Comparison of ENCODE assay signal across 8 cellular contexts in the genomic region with DNA sequence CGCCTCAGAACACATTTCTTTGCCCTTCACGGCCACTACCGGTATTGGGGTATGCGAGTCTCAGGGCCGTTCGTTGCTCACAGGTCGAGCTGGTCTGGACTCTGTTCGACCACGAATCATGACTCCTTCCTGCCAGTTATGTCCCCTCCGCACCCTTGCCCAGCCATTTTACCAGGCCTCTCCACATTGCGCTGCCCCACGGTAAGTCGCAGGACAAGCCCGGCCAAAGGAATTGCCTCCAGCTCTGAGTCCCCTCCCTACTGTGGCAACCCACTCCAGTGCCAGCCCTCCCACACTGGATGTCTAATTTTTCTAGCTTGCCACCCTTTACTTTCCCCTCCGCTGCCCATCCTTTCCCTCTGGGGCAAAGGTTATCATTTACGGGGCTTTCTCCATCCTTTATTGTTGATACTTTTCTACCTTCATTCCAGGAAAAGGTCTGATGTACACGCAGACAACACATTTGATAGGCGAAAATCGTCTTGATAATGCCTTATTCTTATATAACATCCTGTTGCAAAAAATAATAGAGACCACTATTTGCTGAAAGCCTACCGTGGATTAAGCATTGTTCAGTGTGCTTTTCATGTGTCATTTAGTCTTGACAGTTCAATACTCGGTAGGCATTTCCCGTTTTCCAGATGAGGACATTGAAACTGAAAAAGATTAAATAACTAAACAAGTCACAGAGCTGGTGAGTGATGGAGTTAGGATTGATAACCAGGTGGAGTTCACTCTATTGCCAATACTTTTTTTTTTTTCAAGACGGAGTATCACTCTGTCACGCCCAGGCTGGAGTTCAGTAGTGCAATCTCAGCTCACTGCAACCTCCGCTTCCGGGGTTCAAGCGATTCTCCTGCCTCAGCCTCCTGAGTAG. TPM values are rescaled to one million over a fixed set of nuclear protein-coding genes. Genes with fewer than 3 reads are reported as not detected.
DNase-seq lines count a peak whose midpoint lies in the region; ATAC-seq and TF ChIP-seq lines count a peak whose summit lies in the region.

No MANE protein-coding gene starts in this region.

- H3K36me3 Mint-ChIP-seq in activated T-helper 1 cell treated with anti-CD3 and anti-CD28 coated beads, Interleukin-12 subunit alpha, Interleukin-12 subunit beta, Interleukin-2, Interleukin-4 antibody, amounts not matched to agents 30 ng/mL and 10 ng/mL and 1 ng/mL, durations not matched to agents 14 hours and 24 hours and 36 hours (ENCODE audit: low read depth): peaks cover 40% of the 10 kb centered on the region

- ATAC-seq in GM19035 (IDR thresholded peaks at IDR 0.05; ENCODE audit: unreplicated experiment) (peak; percentile 9), HG03571 (IDR thresholded peaks at IDR 0.05; ENCODE audit: unreplicated experiment) (peak; percentile 7), Right ventricle myocardium inferior (peak; percentile 2), HG02588 (IDR thresholded peaks at IDR 0.05; ENCODE audit: unreplicated experiment) (no peak)

- H3K4me3 ChIP-seq in BE2C (ENCODE audit: low read depth, low read length): peak overlapping the region; percentile 93

- DNase-seq in BE2C (no peak), Right ventricle myocardium inferior (ENCODE audit: missing footprints) (peak; percentile 65), posterior cingulate gyrus (peak in 6 of 10 donors; percentile 17 to 87 (median 52)), KG1 (lab: John Stamatoyannopoulos, UW) (no peak)
- no peak for DNase-seq in activated T-helper 1 cell treated with anti-CD3 and anti-CD28 coated beads, Interleukin-12 subunit alpha, Interleukin-12 subunit beta, Interleukin-2, Interleukin-4 antibody, amounts not matched to agents 30 ng/mL and 10 ng/mL and 1 ng/mL, durations not matched to agents 14 hours and 24 hours and 36 hours (ENCODE audit: low spot score)

- intact Hi-C loops in activated T-helper 1 cell treated with anti-CD3 and anti-CD28 coated beads, Interleukin-12 subunit alpha, Interleukin-12 subunit beta, Interleukin-2, Interleukin-4 antibody, amounts not matched to agents 30 ng/mL and 10 ng/mL and 1 ng/mL, durations not matched to agents 14 hours and 24 hours and 36 hours (cut with micrococcal nuclease): loop anchor here (1.0 to 2.0 kb wide), 8 partner anchors 19 to 471 kb away; a partner anchor contains a TSS
- intact Hi-C loops in Right ventricle myocardium inferior (cut with DNase I) (loop anchor here (2.0 to 5.0 kb wide), 2 partner anchors 19 to 40 kb away; a partner anchor contains a TSS), posterior cingulate gyrus (cut with DNase I) (loop anchor here (1.0 to 2.0 kb wide), 3 partner anchors 19 to 53 kb away; a partner anchor contains a TSS)

- H3K4me1 Mint-ChIP-seq in activated T-helper 1 cell treated with anti-CD3 and anti-CD28 coated beads, Interleukin-12 subunit alpha, Interleukin-12 subunit beta, Interleukin-2, Interleukin-4 antibody, amounts not matched to agents 30 ng/mL and 10 ng/mL and 1 ng/mL, durations not matched to agents 14 hours and 24 hours and 36 hours (ENCODE audit: low read depth): peaks cover 27% of the 10 kb centered on the region

- TF ChIP-seq CTCF in BE2C (IDR thresholded peaks at IDR 0.05; ENCODE audit: low read depth, low read length): no peak

- no peaks in the 10 kb centered on the region for H3K9me3 ChIP-seq in BE2C

- H3K4me3 Mint-ChIP-seq in activated T-helper 1 cell treated with anti-CD3 and anti-CD28 coated beads, Interleukin-12 subunit alpha, Interleukin-12 subunit beta, Interleukin-2, Interleukin-4 antibody, amounts not matched to agents 30 ng/mL and 10 ng/mL and 1 ng/mL, durations not matched to agents 14 hours and 24 hours and 36 hours: peak overlapping the region; percentile 96

- H3K36me3 ChIP-seq in BE2C: peaks cover 35% of the 10 kb centered on the region

- no peaks in the 10 kb centered on the region for H3K9me3 Mint-ChIP-seq in activated T-helper 1 cell treated with anti-CD3 and anti-CD28 coated beads, Interleukin-12 subunit alpha, Interleukin-12 subunit beta, Interleukin-2, Interleukin-4 antibody, amounts not matched to agents 30 ng/mL and 10 ng/mL and 1 ng/mL, durations not matched to agents 14 hours and 24 hours and 36 hours

- H3K4me1 ChIP-seq in BE2C: no peaks in the 10 kb centered on the region

- H3K27me3 Mint-ChIP-seq in activated T-helper 1 cell treated with anti-CD3 and anti-CD28 coated beads, Interleukin-12 subunit alpha, Interleukin-12 subunit beta, Interleukin-2, Interleukin-4 antibody, amounts not matched to agents 30 ng/mL and 10 ng/mL and 1 ng/mL, durations not matched to agents 14 hours and 24 hours and 36 hours (ENCODE audit: insufficient read depth): no peaks in the 10 kb centered on the region

- H3K27ac Mint-ChIP-seq in activated T-helper 1 cell treated with anti-CD3 and anti-CD28 coated beads, Interleukin-12 subunit alpha, Interleukin-12 subunit beta, Interleukin-2, Interleukin-4 antibody, amounts not matched to agents 30 ng/mL and 10 ng/mL and 1 ng/mL, durations not matched to agents 14 hours and 24 hours and 36 hours: peak overlapping the region; percentile 96

- no peaks in the 10 kb centered on the region for H3K27me3 ChIP-seq in BE2C

RNA-seq across cellular contexts. Expression of a gene that starts 1.0 kb away (rescaled TPM):
- polyA plus RNA-seq in BE2C (2012; ENCODE audit: insufficient read depth, insufficient read length, low read depth): 364 TPM
- total RNA-seq in activated T-helper 1 cell treated with anti-CD3 and anti-CD28 coated beads, Interleukin-12 subunit alpha, Interleukin-12 subunit beta, Interleukin-2, Interleukin-4 antibody, amounts not matched to agents 30 ng/mL and 10 ng/mL and 1 ng/mL, durations not matched to agents 14 hours and 24 hours and 36 hours: 242 and 243 TPM in 2 replicates
- total RNA-seq in Right ventricle myocardium inferior: 195 TPM

RNA-seq across cellular contexts. Expression of a gene that starts 19.5 kb away (rescaled TPM):
- 30.3 TPM for polyA plus RNA-seq in BE2C (2012; ENCODE audit: insufficient read depth, insufficient read length, low read depth)
- 53.6 and 56.8 TPM in 2 replicates for total RNA-seq in activated T-helper 1 cell treated with anti-CD3 and anti-CD28 coated beads, Interleukin-12 subunit alpha, Interleukin-12 subunit beta, Interleukin-2, Interleukin-4 antibody, amounts not matched to agents 30 ng/mL and 10 ng/mL and 1 ng/mL, durations not matched to agents 14 hours and 24 hours and 36 hours
- 31.5 TPM for total RNA-seq in Right ventricle myocardium inferior

RNA-seq across cellular contexts. Expression of a gene that starts 41.8 kb away (rescaled TPM):
- polyA plus RNA-seq in BE2C (2012; ENCODE audit: insufficient read depth, insufficient read length, low read depth): 39.2 TPM
- total RNA-seq in activated T-helper 1 cell treated with anti-CD3 and anti-CD28 coated beads, Interleukin-12 subunit alpha, Interleukin-12 subunit beta, Interleukin-2, Interleukin-4 antibody, amounts not matched to agents 30 ng/mL and 10 ng/mL and 1 ng/mL, durations not matched to agents 14 hours and 24 hours and 36 hours: 32.8 and 33.1 TPM in 2 replicates
- 8.3 TPM for total RNA-seq in Right ventricle myocardium inferior

RNA-seq across cellular contexts. Expression of a gene that starts 52.5 kb away (rescaled TPM):
- polyA plus RNA-seq in BE2C (2012; ENCODE audit: insufficient read depth, insufficient read length, low read depth): 30.2 TPM
- 47.2 and 50.8 TPM in 2 replicates for total RNA-seq in activated T-helper 1 cell treated with anti-CD3 and anti-CD28 coated beads, Interleukin-12 subunit alpha, Interleukin-12 subunit beta, Interleukin-2, Interleukin-4 antibody, amounts not matched to agents 30 ng/mL and 10 ng/mL and 1 ng/mL, durations not matched to agents 14 hours and 24 hours and 36 hours
- total RNA-seq in Right ventricle myocardium inferior: 39.4 TPM

Comparison
In these comparisons a context has a peak if more than half of its experiments do, and no peak if none do; other contexts are left out.
1. DNase-seq: peak in Right ventricle myocardium inferior (single experiment) and posterior cingulate gyrus (6 of 10); none in BE2C (single experiment), activated T-helper 1 cell treated with anti-CD3 and anti-CD28 coated beads, Interleukin-12 subunit alpha, Interleukin-12 subunit beta, Interleukin-2, Interleukin-4 antibody, amounts not matched to agents 30 ng/mL and 10 ng/mL and 1 ng/mL, durations not matched to agents 14 hours and 24 hours and 36 hours (single experiment) and KG1 (single experiment).